Comparison of ENCODE assay signal across 1 cellular context in the genomic region with DNA sequence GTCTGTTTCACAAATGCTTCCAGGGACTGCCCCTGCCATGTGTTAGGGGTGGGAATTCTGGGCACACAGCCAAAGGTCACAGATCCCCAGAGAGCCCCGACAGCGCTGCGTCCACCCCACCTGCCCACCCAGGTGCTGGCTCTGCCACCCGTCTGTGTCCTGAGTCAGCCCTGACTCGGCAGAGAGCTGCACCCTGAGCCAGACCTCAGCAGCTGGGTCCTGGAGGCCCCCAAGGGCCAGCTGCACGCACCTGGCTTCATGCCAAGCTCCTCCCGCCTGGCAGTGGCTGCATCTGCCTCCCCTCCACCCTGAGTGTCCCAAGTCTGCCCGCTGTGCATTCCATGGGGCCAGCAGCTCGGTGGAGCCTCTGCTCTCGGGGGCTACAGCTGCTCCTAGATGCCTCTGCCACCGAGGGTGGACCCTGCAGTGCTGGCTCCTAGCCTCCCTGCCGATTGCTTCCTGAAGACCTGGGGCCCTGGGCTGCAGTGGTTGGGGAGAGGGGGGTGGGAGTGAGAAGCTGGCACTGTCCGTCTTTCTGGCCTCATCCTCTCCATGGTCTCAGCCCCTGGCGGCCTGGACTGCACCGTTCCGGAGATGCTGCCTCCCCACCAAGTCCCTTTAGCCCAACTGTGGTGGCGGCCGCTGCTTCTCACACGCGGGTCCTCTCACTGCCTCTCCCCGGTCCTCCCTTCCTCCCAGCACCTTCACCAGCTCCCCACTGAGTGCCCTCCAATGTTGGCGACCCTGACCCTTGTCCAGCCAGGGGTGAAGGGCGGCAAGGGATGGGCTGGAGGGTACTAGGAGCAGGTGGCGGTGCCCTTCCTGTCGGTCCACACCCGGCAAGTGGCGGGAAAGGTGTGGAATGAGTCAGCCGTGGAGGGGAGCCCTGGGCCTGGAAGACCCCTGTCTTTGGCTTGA.
A peak's percentile ranks its signal among the peaks of the same experiment; 100 is the strongest.
TF ChIP-seq lines count a peak whose summit lies in the region.

No MANE protein-coding gene starts in this region.

TF ChIP-seq in HepG2, 621 proteins besides CTCF, POLR2A, EP300 and RAD21 (continued from another document and continues in another):
- TF ChIP-seq, protein P1, sequence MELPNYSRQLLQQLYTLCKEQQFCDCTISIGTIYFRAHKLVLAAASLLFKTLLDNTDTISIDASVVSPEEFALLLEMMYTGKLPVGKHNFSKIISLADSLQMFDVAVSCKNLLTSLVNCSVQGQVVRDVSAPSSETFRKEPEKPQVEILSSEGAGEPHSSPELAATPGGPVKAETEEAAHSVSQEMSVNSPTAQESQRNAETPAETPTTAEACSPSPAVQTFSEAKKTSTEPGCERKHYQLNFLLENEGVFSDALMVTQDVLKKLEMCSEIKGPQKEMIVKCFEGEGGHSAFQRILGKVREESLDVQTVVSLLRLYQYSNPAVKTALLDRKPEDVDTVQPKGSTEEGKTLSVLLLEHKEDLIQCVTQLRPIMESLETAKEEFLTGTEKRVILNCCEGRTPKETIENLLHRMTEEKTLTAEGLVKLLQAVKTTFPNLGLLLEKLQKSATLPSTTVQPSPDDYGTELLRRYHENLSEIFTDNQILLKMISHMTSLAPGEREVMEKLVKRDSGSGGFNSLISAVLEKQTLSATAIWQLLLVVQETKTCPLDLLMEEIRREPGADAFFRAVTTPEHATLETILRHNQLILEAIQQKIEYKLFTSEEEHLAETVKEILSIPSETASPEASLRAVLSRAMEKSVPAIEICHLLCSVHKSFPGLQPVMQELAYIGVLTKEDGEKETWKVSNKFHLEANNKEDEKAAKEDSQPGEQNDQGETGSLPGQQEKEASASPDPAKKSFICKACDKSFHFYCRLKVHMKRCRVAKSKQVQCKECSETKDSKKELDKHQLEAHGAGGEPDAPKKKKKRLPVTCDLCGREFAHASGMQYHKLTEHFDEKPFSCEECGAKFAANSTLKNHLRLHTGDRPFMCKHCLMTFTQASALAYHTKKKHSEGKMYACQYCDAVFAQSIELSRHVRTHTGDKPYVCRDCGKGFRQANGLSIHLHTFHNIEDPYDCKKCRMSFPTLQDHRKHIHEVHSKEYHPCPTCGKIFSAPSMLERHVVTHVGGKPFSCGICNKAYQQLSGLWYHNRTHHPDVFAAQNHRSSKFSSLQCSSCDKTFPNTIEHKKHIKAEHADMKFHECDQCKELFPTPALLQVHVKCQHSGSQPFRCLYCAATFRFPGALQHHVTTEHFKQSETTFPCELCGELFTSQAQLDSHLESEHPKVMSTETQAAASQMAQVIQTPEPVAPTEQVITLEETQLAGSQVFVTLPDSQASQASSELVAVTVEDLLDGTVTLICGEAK (IDR thresholded peaks at IDR 0.05), result no peak
- TF ChIP-seq, protein P1 (CRISPR knock-in tag; IDR thresholded peaks at IDR 0.05), result peak; percentile 16; the same call in 1 of the 2 replicates
- TF ChIP-seq HHEX (CRISPR knock-in tag; IDR thresholded peaks at IDR 0.05), result no peak
- TF ChIP-seq ZNF232 (CRISPR knock-in tag; IDR thresholded peaks at IDR 0.05; ENCODE audit: borderline replicate concordance), result no peak; the same call in 1 of the 2 replicates
- TF ChIP-seq, protein P2, sequence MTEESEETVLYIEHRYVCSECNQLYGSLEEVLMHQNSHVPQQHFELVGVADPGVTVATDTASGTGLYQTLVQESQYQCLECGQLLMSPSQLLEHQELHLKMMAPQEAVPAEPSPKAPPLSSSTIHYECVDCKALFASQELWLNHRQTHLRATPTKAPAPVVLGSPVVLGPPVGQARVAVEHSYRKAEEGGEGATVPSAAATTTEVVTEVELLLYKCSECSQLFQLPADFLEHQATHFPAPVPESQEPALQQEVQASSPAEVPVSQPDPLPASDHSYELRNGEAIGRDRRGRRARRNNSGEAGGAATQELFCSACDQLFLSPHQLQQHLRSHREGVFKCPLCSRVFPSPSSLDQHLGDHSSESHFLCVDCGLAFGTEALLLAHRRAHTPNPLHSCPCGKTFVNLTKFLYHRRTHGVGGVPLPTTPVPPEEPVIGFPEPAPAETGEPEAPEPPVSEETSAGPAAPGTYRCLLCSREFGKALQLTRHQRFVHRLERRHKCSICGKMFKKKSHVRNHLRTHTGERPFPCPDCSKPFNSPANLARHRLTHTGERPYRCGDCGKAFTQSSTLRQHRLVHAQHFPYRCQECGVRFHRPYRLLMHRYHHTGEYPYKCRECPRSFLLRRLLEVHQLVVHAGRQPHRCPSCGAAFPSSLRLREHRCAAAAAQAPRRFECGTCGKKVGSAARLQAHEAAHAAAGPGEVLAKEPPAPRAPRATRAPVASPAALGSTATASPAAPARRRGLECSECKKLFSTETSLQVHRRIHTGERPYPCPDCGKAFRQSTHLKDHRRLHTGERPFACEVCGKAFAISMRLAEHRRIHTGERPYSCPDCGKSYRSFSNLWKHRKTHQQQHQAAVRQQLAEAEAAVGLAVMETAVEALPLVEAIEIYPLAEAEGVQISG (CRISPR knock-in tag; IDR thresholded peaks at IDR 0.05), result peak; percentile 58
- TF ChIP-seq SALL1 (CRISPR knock-in tag; IDR thresholded peaks at IDR 0.05), result peak; percentile 81
- no peak for TF ChIP-seq TBL1XR1 (IDR thresholded peaks at IDR 0.05; ENCODE audit: borderline replicate concordance, low read length, partially characterized antibody)
- TF ChIP-seq, protein P3, sequence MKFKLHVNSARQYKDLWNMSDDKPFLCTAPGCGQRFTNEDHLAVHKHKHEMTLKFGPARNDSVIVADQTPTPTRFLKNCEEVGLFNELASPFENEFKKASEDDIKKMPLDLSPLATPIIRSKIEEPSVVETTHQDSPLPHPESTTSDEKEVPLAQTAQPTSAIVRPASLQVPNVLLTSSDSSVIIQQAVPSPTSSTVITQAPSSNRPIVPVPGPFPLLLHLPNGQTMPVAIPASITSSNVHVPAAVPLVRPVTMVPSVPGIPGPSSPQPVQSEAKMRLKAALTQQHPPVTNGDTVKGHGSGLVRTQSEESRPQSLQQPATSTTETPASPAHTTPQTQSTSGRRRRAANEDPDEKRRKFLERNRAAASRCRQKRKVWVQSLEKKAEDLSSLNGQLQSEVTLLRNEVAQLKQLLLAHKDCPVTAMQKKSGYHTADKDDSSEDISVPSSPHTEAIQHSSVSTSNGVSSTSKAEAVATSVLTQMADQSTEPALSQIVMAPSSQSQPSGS (CRISPR knock-in tag; IDR thresholded peaks at IDR 0.05), result peak; percentile 81
- no peak for TF ChIP-seq MIXL1 (CRISPR knock-in tag; IDR thresholded peaks at IDR 0.05)
- TF ChIP-seq ZNF891 (CRISPR knock-in tag; IDR thresholded peaks at IDR 0.05), result no peak
- 0 out of 2 replicates have a peak, but pooled peaks have one; percentile 21 for TF ChIP-seq ZNF251 (CRISPR knock-in tag; IDR thresholded peaks at IDR 0.05)
- TF ChIP-seq ZSCAN9 (CRISPR knock-in tag; IDR thresholded peaks at IDR 0.05; ENCODE audit: borderline replicate concordance), result 0 out of 2 replicates have a peak, but pooled peaks have one; percentile 69
- no peak for TF ChIP-seq MATR3 (CRISPR knock-in tag; IDR thresholded peaks at IDR 0.05)
- no peak for TF ChIP-seq SETDB1 (CRISPR knock-in tag; IDR thresholded peaks at IDR 0.05; ENCODE audit: borderline replicate concordance)
- TF ChIP-seq, protein P4, sequence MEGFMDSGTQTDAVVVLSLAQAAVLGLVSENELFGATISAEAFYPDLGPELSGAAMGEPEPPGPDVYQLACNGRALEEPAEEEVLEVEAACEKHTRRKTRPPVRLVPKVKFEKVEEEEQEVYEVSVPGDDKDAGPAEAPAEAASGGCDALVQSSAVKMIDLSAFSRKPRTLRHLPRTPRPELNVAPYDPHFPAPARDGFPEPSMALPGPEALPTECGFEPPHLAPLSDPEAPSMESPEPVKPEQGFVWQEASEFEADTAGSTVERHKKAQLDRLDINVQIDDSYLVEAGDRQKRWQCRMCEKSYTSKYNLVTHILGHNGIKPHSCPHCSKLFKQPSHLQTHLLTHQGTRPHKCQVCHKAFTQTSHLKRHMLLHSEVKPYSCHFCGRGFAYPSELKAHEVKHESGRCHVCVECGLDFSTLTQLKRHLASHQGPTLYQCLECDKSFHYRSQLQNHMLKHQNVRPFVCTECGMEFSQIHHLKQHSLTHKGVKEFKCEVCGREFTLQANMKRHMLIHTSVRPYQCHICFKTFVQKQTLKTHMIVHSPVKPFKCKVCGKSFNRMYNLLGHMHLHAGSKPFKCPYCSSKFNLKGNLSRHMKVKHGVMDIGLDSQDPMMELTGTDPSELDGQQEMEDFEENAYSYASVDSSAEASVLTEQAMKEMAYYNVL (CRISPR knock-in tag; IDR thresholded peaks at IDR 0.05; ENCODE audit: borderline replicate concordance), result peak; percentile 20; the same call in 1 of the 2 replicates
- peak; percentile 61; the same call in 1 of the 2 replicates for TF ChIP-seq MYC (CRISPR knock-in tag; IDR thresholded peaks at IDR 0.05; ENCODE audit: borderline replicate concordance)
- TF ChIP-seq, protein P5, sequence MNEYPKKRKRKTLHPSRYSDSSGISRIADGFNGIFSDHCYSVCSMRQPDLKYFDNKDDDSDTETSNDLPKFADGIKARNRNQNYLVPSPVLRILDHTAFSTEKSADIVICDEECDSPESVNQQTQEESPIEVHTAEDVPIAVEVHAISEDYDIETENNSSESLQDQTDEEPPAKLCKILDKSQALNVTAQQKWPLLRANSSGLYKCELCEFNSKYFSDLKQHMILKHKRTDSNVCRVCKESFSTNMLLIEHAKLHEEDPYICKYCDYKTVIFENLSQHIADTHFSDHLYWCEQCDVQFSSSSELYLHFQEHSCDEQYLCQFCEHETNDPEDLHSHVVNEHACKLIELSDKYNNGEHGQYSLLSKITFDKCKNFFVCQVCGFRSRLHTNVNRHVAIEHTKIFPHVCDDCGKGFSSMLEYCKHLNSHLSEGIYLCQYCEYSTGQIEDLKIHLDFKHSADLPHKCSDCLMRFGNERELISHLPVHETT (CRISPR knock-in tag; conservative IDR thresholded peaks at IDR 0.05), result no peak; the same call in 1 of the 2 replicates
- TF ChIP-seq PHF20 (CRISPR knock-in tag; IDR thresholded peaks at IDR 0.05), result no peak
- TF ChIP-seq SP140L (CRISPR knock-in tag; IDR thresholded peaks at IDR 0.05; ENCODE audit: borderline replicate concordance), result no peak
- peak; percentile 97; the same call in 1 of the 2 replicates for TF ChIP-seq NFIB (CRISPR knock-in tag; IDR thresholded peaks at IDR 0.05; ENCODE audit: borderline replicate concordance)
- peak; percentile 93 for TF ChIP-seq ZNF343 (CRISPR knock-in tag; IDR thresholded peaks at IDR 0.05)
- TF ChIP-seq ZNF781 (CRISPR knock-in tag; IDR thresholded peaks at IDR 0.05; ENCODE audit: borderline replicate concordance, not compliant biosample characterization), result peak; percentile 71
- TF ChIP-seq HNF4G (IDR thresholded peaks at IDR 0.05; ENCODE audit: borderline replicate concordance, low read depth, low read length), result peak; percentile 73; the same call in 1 of the 2 replicates
- peak; percentile 63; the same call in 1 of the 2 replicates for TF ChIP-seq HNF4G (CRISPR knock-in tag; IDR thresholded peaks at IDR 0.05; ENCODE audit: borderline replicate concordance, low read depth)
- no peak for TF ChIP-seq KLF15 (CRISPR knock-in tag; IDR thresholded peaks at IDR 0.05; ENCODE audit: borderline replicate concordance)
- peak; percentile 87 for TF ChIP-seq BHLHE40 (IDR thresholded peaks at IDR 0.05; ENCODE audit: low read length)
- TF ChIP-seq ZNF180 (CRISPR knock-in tag; IDR thresholded peaks at IDR 0.05; ENCODE audit: borderline replicate concordance, low read depth), result no peak
- peak; percentile 85; the same call in 1 of the 2 replicates for TF ChIP-seq KDM4B (CRISPR knock-in tag; IDR thresholded peaks at IDR 0.05)
- TF ChIP-seq, protein P6, sequence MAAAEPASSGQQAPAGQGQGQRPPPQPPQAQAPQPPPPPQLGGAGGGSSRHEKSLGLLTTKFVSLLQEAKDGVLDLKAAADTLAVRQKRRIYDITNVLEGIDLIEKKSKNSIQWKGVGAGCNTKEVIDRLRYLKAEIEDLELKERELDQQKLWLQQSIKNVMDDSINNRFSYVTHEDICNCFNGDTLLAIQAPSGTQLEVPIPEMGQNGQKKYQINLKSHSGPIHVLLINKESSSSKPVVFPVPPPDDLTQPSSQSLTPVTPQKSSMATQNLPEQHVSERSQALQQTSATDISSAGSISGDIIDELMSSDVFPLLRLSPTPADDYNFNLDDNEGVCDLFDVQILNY (CRISPR knock-in tag; conservative IDR thresholded peaks at IDR 0.05), result no peak
- no peak for TF ChIP-seq SIN3B (IDR thresholded peaks at IDR 0.05; ENCODE audit: low read length)
- peak; percentile 79 for TF ChIP-seq PITX1 (CRISPR knock-in tag; IDR thresholded peaks at IDR 0.05)
- TF ChIP-seq, protein P7, sequence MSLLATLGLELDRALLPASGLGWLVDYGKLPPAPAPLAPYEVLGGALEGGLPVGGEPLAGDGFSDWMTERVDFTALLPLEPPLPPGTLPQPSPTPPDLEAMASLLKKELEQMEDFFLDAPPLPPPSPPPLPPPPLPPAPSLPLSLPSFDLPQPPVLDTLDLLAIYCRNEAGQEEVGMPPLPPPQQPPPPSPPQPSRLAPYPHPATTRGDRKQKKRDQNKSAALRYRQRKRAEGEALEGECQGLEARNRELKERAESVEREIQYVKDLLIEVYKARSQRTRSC (CRISPR knock-in tag; IDR thresholded peaks at IDR 0.05; ENCODE audit: low read depth), result 0 out of 2 replicates have a peak, but pooled peaks have one; percentile 73
- peak; percentile 33; the same call in 1 of the 2 replicates for TF ChIP-seq IRF2 (CRISPR knock-in tag; IDR thresholded peaks at IDR 0.05)
- 0 out of 2 replicates have a peak, but pooled peaks have one; percentile 35 for TF ChIP-seq PCBP1 (IDR thresholded peaks at IDR 0.05; ENCODE audit: borderline replicate concordance, low read depth, low read length)
- TF ChIP-seq ZBTB3 (CRISPR knock-in tag; IDR thresholded peaks at IDR 0.05; ENCODE audit: borderline replicate concordance, low read depth), result no peak
